In genomic region chr16:13379266-13379665, GRCh38 we compare ENCODE assay signal across 37 cellular contexts.
"Had no signal": no experiment of that assay in that cellular context is flagged by ENCODE, and none has a peak within 500 bp of the region (broad histone marks: within the 10 kb centered on the region; RNA-seq: fewer than 3 reads in every experiment).

No MANE protein-coding gene starts in this region.

- H3K9me3 ChIP-seq: adrenal gland, body of pancreas had no signal

- H3K27ac Mint-ChIP-seq: activated naive CD4-positive, alpha-beta T cell treated with anti-CD3 and anti-CD28 coated beads for 36 hours; activated naive CD4-positive, alpha-beta T cell treated with anti-CD3 and anti-CD28 coated beads, Interleukin-2, amount 10 ng/mL, durations not matched to agents 7 days and 5 days; activated naive CD4-positive, alpha-beta T cell treated with anti-CD3 and anti-CD28 coated beads, Interleukin-2, amount 50 U/mL, for 24 hours; activated naive CD4-positive, alpha-beta T cell treated with anti-CD3 and anti-CD28 coated beads, Interleukin-2, amount 50 U/mL, for 72 hours; activated naive CD8-positive, alpha-beta T cell; activated naive CD8-positive, alpha-beta T cell treated with anti-CD3 and anti-CD28 coated beads for 36 hours; activated naive CD8-positive, alpha-beta T cell treated with anti-CD3 and anti-CD28 coated beads, Interleukin-2, amount 10 ng/mL, durations not matched to agents 7 days and 5 days; activated naive CD8-positive, alpha-beta T cell treated with anti-CD3 and anti-CD28 coated beads, Interleukin-2, amount 50 U/mL, for 24 hours; activated T-cell treated with anti-CD3 and anti-CD28 coated beads, Interleukin-2, amount 50 U/mL, for 24 hours; activated T-cell treated with anti-CD3 and anti-CD28 coated beads, Interleukin-2, amount 50 U/mL, for 72 hours; activated T-helper 1 cell treated with anti-CD3 and anti-CD28 coated beads, Interleukin-12 subunit alpha, Interleukin-12 subunit beta, Interleukin-2, Interleukin-4 antibody, amounts not matched to agents 30 ng/mL and 10 ng/mL and 1 ng/mL, durations not matched to agents 14 hours and 24 hours and 36 hours; activated T-helper 17 cell treated with anti-CD3 and anti-CD28 coated beads, Interleukin-2, amount 50 U/mL, for 72 hours; activated T-helper 2 cell treated with anti-CD3 and anti-CD28 coated beads, Interferon-gamma antibody, Interleukin-2, Interleukin-4, amounts not matched to agents 10 μg/mL and 5 μg/mL and 100 μg/mL, durations not matched to agents 14 hours and 24 hours and 36 hours; brain had no signal

- H3K4me1 ChIP-seq: adrenal gland, ascending aorta, body of pancreas, breast epithelium had no signal

- H3K36me3 ChIP-seq: adrenal gland, ascending aorta, brain microvascular endothelial cell, breast epithelium, cardiac muscle cell had no signal

- H3K27me3 Mint-ChIP-seq: activated naive CD4-positive, alpha-beta T cell treated with anti-CD3 and anti-CD28 coated beads, Interleukin-2, amount 10 ng/mL, durations not matched to agents 7 days and 5 days; activated naive CD8-positive, alpha-beta T cell; activated naive CD8-positive, alpha-beta T cell treated with anti-CD3 and anti-CD28 coated beads, Interleukin-2, amount 10 ng/mL, durations not matched to agents 7 days and 5 days; activated T-cell treated with anti-CD3 and anti-CD28 coated beads, Interleukin-2, amount 50 U/mL, for 24 hours; activated T-helper 17 cell treated with anti-CD3 and anti-CD28 coated beads, Interleukin-2, amount 50 U/mL, for 72 hours; brain; central memory CD8-positive, alpha-beta T cell had no signal

- H3K36me3 Mint-ChIP-seq: activated naive CD4-positive, alpha-beta T cell treated with anti-CD3 and anti-CD28 coated beads, Interleukin-2, amount 10 ng/mL, durations not matched to agents 7 days and 5 days; activated naive CD8-positive, alpha-beta T cell; activated naive CD8-positive, alpha-beta T cell treated with anti-CD3 and anti-CD28 coated beads for 36 hours; activated naive CD8-positive, alpha-beta T cell treated with anti-CD3 and anti-CD28 coated beads, Interleukin-2, amount 10 ng/mL, durations not matched to agents 7 days and 5 days; brain had no signal

- H3K4me1 Mint-ChIP-seq: activated naive CD4-positive, alpha-beta T cell treated with anti-CD3 and anti-CD28 coated beads, Interleukin-2, amount 10 ng/mL, durations not matched to agents 7 days and 5 days; activated naive CD4-positive, alpha-beta T cell treated with anti-CD3 and anti-CD28 coated beads, Interleukin-2, amount 50 U/mL, for 24 hours; activated naive CD8-positive, alpha-beta T cell treated with anti-CD3 and anti-CD28 coated beads for 36 hours; activated naive CD8-positive, alpha-beta T cell treated with anti-CD3 and anti-CD28 coated beads, Interleukin-2, amount 10 ng/mL, durations not matched to agents 7 days and 5 days; activated T-helper 17 cell treated with anti-CD3 and anti-CD28 coated beads, Interleukin-2, amount 50 U/mL, for 72 hours; brain; central memory CD8-positive, alpha-beta T cell had no signal

- ATAC-seq: activated naive CD4-positive, alpha-beta T cell treated with anti-CD3 and anti-CD28 coated beads, Interleukin-2, amount 50 U/mL, for 72 hours; activated naive CD8-positive, alpha-beta T cell treated with anti-CD3 and anti-CD28 coated beads, Interleukin-2, amount 50 U/mL, for 24 hours; activated T-cell treated with anti-CD3 and anti-CD28 coated beads, Interleukin-2, amount 50 U/mL, for 4 hours; activated T-cell treated with anti-CD3 and anti-CD28 coated beads, Interleukin-2, amount 50 U/mL, for 72 hours; activated T-helper 17 cell treated with anti-CD3 and anti-CD28 coated beads, Interleukin-2, amount 50 U/mL, for 72 hours; body of pancreas had no signal

- H3K4me3 Mint-ChIP-seq: activated naive CD4-positive, alpha-beta T cell treated with anti-CD3 and anti-CD28 coated beads for 36 hours; activated naive CD4-positive, alpha-beta T cell treated with anti-CD3 and anti-CD28 coated beads, Interleukin-2, amount 10 ng/mL, durations not matched to agents 7 days and 5 days; activated naive CD4-positive, alpha-beta T cell treated with anti-CD3 and anti-CD28 coated beads, Interleukin-2, amount 50 U/mL, for 24 hours; activated naive CD8-positive, alpha-beta T cell; activated naive CD8-positive, alpha-beta T cell treated with anti-CD3 and anti-CD28 coated beads for 36 hours; activated naive CD8-positive, alpha-beta T cell treated with anti-CD3 and anti-CD28 coated beads, Interleukin-2, amount 10 ng/mL, durations not matched to agents 7 days and 5 days; activated naive CD8-positive, alpha-beta T cell treated with anti-CD3 and anti-CD28 coated beads, Interleukin-2, amount 50 U/mL, for 24 hours; activated T-cell treated with anti-CD3 and anti-CD28 coated beads, Interleukin-2, amount 50 U/mL, for 24 hours; activated T-cell treated with anti-CD3 and anti-CD28 coated beads, Interleukin-2, amount 50 U/mL, for 4 hours; activated T-cell treated with anti-CD3 and anti-CD28 coated beads, Interleukin-2, amount 50 U/mL, for 72 hours; activated T-helper 1 cell treated with anti-CD3 and anti-CD28 coated beads, Interleukin-12 subunit alpha, Interleukin-12 subunit beta, Interleukin-2, Interleukin-4 antibody, amounts not matched to agents 30 ng/mL and 10 ng/mL and 1 ng/mL, durations not matched to agents 14 hours and 24 hours and 36 hours; activated T-helper 17 cell treated with anti-CD3 and anti-CD28 coated beads, Interleukin-2, amount 50 U/mL, for 72 hours; brain; central memory CD8-positive, alpha-beta T cell had no signal

- DNase-seq: activated effector memory CD4-positive, alpha-beta T cell treated with anti-CD3 and anti-CD28 coated beads, Interleukin-2, amount 50 U/mL, for 16 hours; activated effector memory CD4-positive, alpha-beta T cell treated with Interleukin-2 at 50 U/mL for 16 hours; activated gamma-delta T cell; activated gamma-delta T cell treated with Interleukin-2 at 50 U/mL for 16 hours; activated naive CD4-positive, alpha-beta T cell; activated naive CD4-positive, alpha-beta T cell treated with anti-CD3 and anti-CD28 coated beads for 36 hours; activated naive CD4-positive, alpha-beta T cell treated with anti-CD3 and anti-CD28 coated beads, Interleukin-2, amount 10 ng/mL, durations not matched to agents 7 days and 5 days; activated naive CD4-positive, alpha-beta T cell treated with anti-CD3 and anti-CD28 coated beads, Interleukin-2, amount 50 U/mL, for 16 hours; activated naive CD4-positive, alpha-beta T cell treated with Interleukin-2 at 50 U/mL for 16 hours; activated naive CD8-positive, alpha-beta T cell treated with anti-CD3 and anti-CD28 coated beads for 36 hours; activated naive CD8-positive, alpha-beta T cell treated with anti-CD3 and anti-CD28 coated beads, Interleukin-2, amount 10 ng/mL, durations not matched to agents 7 days and 5 days; activated naive CD8-positive, alpha-beta T cell treated with anti-CD3 and anti-CD28 coated beads, Interleukin-2, amount 50 U/mL, for 24 hours; activated T-cell treated with anti-CD3 and anti-CD28 coated beads for 4 hours; activated T-cell treated with anti-CD3 and anti-CD28 coated beads, Interleukin-2, amount 50 U/mL, for 1 hour; activated T-cell treated with anti-CD3 and anti-CD28 coated beads, Interleukin-2, amount 50 U/mL, for 24 hours; activated T-cell treated with anti-CD3 and anti-CD28 coated beads, Interleukin-2, amount 50 U/mL, for 4 hours; activated T-cell treated with anti-CD3 and anti-CD28 coated beads, Interleukin-2, amount 50 U/mL, for 48 hours; activated T-cell treated with anti-CD3 and anti-CD28 coated beads, Interleukin-2, amount 50 U/mL, for 72 hours; adrenal gland; amniotic stem cell; amygdala; aorta; body of pancreas; brain microvascular endothelial cell; central memory CD4-positive, alpha-beta T cell; cerebellar nuclear complex had no signal

- H3K27ac ChIP-seq: adrenal gland, ascending aorta, body of pancreas, brain microvascular endothelial cell, breast epithelium, cardiac muscle cell had no signal

- H3K4me3 ChIP-seq: adrenal gland, ascending aorta, body of pancreas, breast epithelium, cardiac muscle cell had no signal

- H3K27me3 ChIP-seq: adrenal gland, ascending aorta, body of pancreas, brain microvascular endothelial cell, breast epithelium, cardiac muscle cell had no signal
